8 cellular contexts compared by ENCODE assay signal in the genomic region with DNA sequence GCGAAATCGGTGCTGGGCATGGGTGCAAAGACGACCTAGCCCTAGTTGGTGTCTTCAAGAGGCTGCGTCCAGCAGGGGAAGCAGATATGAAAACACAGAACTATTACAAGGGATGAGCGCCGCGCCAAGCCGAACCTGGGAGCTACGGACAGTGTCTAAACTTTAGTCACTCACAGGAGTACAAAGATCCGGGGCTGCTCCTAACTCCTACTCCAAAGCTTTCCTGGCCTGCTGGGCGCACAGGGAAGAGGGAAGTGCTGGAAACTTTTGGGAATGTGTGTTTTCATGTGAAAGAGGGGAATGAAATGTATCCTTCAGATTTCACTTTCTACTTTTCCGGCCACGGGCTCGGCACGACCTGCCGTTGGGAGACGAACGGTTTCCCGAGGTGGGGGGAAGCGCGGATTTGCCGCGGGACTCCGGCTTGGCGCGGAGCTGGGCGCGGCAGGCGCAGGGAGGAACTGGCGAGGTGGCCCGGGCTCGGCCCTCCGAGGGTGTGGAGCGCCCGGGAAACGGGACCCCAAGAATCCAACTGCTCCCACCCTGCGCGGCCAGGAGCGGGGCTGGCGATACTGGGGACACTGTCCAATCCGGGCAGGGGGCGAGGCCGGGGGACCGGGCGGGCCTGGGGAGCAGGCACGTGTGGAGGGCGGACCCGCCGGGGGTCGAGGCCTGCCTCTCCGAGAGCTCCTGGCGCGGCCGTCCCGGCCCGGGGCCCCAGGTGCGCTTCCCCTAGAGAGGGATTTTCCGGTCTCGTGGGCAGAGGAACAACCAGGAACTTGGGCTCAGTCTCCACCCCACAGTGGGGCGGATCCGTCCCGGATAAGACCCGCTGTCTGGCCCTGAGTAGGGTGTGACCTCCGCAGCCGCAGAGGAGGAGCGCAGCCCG. TPM values are rescaled to one million over a fixed set of nuclear protein-coding genes. Genes with fewer than 3 reads are reported as not detected.
A peak's percentile ranks its signal among the peaks of the same experiment; 100 is the strongest.
DNase-seq lines count a peak whose midpoint lies in the region; ATAC-seq, FAIRE-seq and TF ChIP-seq lines count a peak whose summit lies in the region.

TSS of gene ANXA4 (plus strand) at position 854 of the 889 bp plus-strand sequence. CDS start 39,432 bp downstream, outside the sequence.

- ATAC-seq in A549 (peak; percentile 88 to 94), GM18508 (IDR thresholded peaks at IDR 0.05; ENCODE audit: insufficient read depth, unreplicated experiment) (peak; percentile 61), HG02973 (IDR thresholded peaks at IDR 0.05; ENCODE audit: unreplicated experiment) (peak; percentile 78), lung (ENCODE audit: insufficient read depth, low FRiP score) (peak; percentile 94)

- WGBS in A549 (ENCODE audit: missing lambda C conversion rate) = under 1% methylated on average over 37 of the region's 67 CpGs
- 0 to 1% methylated on average over 50 to 67 of the region's 67 CpGs for WGBS in lung, 2 donors

- H3K4me3 ChIP-seq in A549 (peak within 1 kb of the TSS; percentile 76), lung (peak within 1 kb of the TSS; percentile 98)

- H3K27ac ChIP-seq in A549 (peak within 1 kb of the TSS; percentile 90 to 99), lung (ENCODE audit: low read depth in 1 of 2, low read length in 1 of 2) (peak within 1 kb of the TSS; percentile 71 to 98)

- no peaks in the 10 kb centered on the region for H3K27me3 ChIP-seq in lung (ENCODE audit: control insufficient read depth, insufficient read depth)

- no peak for FAIRE-seq in A549 (lab: Jason Lieb, UNC)

- TF ChIP-seq POLR2A in A549 (IDR thresholded peaks at IDR 0.05; ENCODE audit: low read length) = peak; percentile 89

- H3K4me2 ChIP-seq in A549 = peak within 1 kb of the TSS; percentile 84

- H3K4me1 ChIP-seq in A549 = peaks cover 55% of the 10 kb centered on the region
- peaks cover 0 to 7% of the 10 kb centered on the region in 2 donors for H3K4me1 ChIP-seq in lung (ENCODE audit: control insufficient read depth in 2 of 2, insufficient read depth in 2 of 2, low read length in 2 of 2)

- H3K36me3 ChIP-seq in lung (ENCODE audit: control insufficient read depth in 2 of 2, insufficient read depth in 2 of 2, low read length in 2 of 2) = no peaks in the 10 kb centered on the region

- CTCF ChIA-PET in A549 (lab: Yijun Ruan, JAX) = interaction anchor here (0.8 to 15.5 kb wide), 20 partner anchors 9 to 329 kb away, joined by 3 to 140 read pairs (median 4); partner anchors contain the start of genes GMCL1 and SNRNP27

- H3K9me3 ChIP-seq in A549 (0 out of 3 replicates have a peak, but pooled peaks cover 4% of the 10 kb centered on the region), lung (ENCODE audit: control insufficient read depth in 2 of 2, insufficient read depth in 1 of 2, low read length in 1 of 2) (no peaks in the 10 kb centered on the region)

- TF ChIP-seq CTCF in A549 (IDR thresholded peaks at IDR 0.05) = no peak
- no peak for TF ChIP-seq CTCF in lung (IDR thresholded peaks at IDR 0.05; ENCODE audit: control extremely low read depth, extremely low read depth)

- peak in 1 of 2 experiments; percentile 17; a peak in 1 of 5 replicates for TF ChIP-seq EP300 in A549 (IDR thresholded peaks at IDR 0.05)

- peak; percentile 13; a peak in 4 of 5 replicates for TF ChIP-seq RAD21 in A549 (conservative IDR thresholded peaks at IDR 0.05 in 1 of 2, IDR thresholded peaks at IDR 0.05 in 1 of 2)

- peak; percentile 91 to 93 for DNase-seq in A549 (ENCODE audit: low read depth in 1 of 2, low spot score in 1 of 2)
- peak; percentile 31 for DNase-seq in NCI-H345 (lab: John Stamatoyannopoulos, UW)
- DNase-seq in activated CD4-positive, alpha-beta T cell treated with anti-CD3 and anti-CD28 coated beads, Interleukin-2, amount 50 U/mL, for 24 hours (ENCODE audit: low read depth in 1 of 2, low spot score in 1 of 2) = peak; percentile 50 to 60
- peak; percentile 80 for DNase-seq in ecto neural progenitor cell (ENCODE audit: low spot score)
- DNase-seq in lung (ENCODE audit: low spot score) = peak; percentile 90
- DNase-seq in stimulated activated CD8-positive, alpha-beta memory T cell treated with anti-CD3 and anti-CD28 coated beads, Interleukin-12 subunit alpha, Interleukin-12 subunit beta, amount 100 ng/mL, for 24 hours (ENCODE audit: extremely low read depth) = peak; percentile 35

- POLR2A ChIA-PET in A549 (lab: Yijun Ruan, JAX) = interaction anchor here (0.6 to 2.5 kb wide), 30 partner anchors 9 to 181 kb away, joined by 3 to 34 read pairs (median 6); partner anchors contain the start of genes AAK1, GMCL1, MXD1 and SNRNP27

TF ChIP-seq in A549, 52 proteins besides CTCF, POLR2A, EP300 and RAD21 (continues in another document):
- TF ChIP-seq, protein P1, sequence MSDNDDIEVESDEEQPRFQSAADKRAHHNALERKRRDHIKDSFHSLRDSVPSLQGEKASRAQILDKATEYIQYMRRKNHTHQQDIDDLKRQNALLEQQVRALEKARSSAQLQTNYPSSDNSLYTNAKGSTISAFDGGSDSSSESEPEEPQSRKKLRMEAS (IDR thresholded peaks at IDR 0.05) = peak; percentile 93
- TF ChIP-seq NPAS2 (CRISPR knock-in tag; IDR thresholded peaks at IDR 0.05; ENCODE audit: borderline replicate concordance) = 0 out of 2 replicates have a peak, but pooled peaks have one; percentile 29
- TF ChIP-seq ESRRA (IDR thresholded peaks at IDR 0.05; ENCODE audit: borderline replicate concordance, low read length) = no peak
- TF ChIP-seq ZC3H11A (IDR thresholded peaks at IDR 0.05) = no peak
- peak; percentile 91 to 98 for TF ChIP-seq JUN (IDR thresholded peaks at IDR 0.05)
- TF ChIP-seq HMGXB4 (CRISPR knock-in tag; IDR thresholded peaks at IDR 0.05; ENCODE audit: borderline replicate concordance) = peak; percentile 40; the same call in 1 of the 2 replicates
- TF ChIP-seq CEBPB (IDR thresholded peaks at IDR 0.05) = no peak; a peak in 2 of 4 replicates
- no peak for TF ChIP-seq CHD4 (IDR thresholded peaks at IDR 0.05; ENCODE audit: borderline replicate concordance)
- TF ChIP-seq HDAC2 (IDR thresholded peaks at IDR 0.05) = peak; percentile 77
- TF ChIP-seq BCL3 (IDR thresholded peaks at IDR 0.05) = peak; percentile 96
- no peak for TF ChIP-seq NR3C1 (IDR thresholded peaks at IDR 0.05)
- peak; percentile 41; the same call in 1 of the 2 replicates for TF ChIP-seq GATA3 (IDR thresholded peaks at IDR 0.05; ENCODE audit: borderline replicate concordance)
- TF ChIP-seq RARB (CRISPR knock-in tag; IDR thresholded peaks at IDR 0.05) = 0 out of 2 replicates have a peak, but pooled peaks have one; percentile 22
- peak; percentile 55 for TF ChIP-seq PHF8 (IDR thresholded peaks at IDR 0.05; ENCODE audit: borderline replicate concordance, low read depth)
- peak; percentile 33 for TF ChIP-seq SMC3 (IDR thresholded peaks at IDR 0.05)
- peak; percentile 65 for TF ChIP-seq USF2 (IDR thresholded peaks at IDR 0.05)
- TF ChIP-seq RNF2 (IDR thresholded peaks at IDR 0.05; ENCODE audit: borderline replicate concordance, low read depth) = peak; percentile 42; the same call in 1 of the 2 replicates
- TF ChIP-seq HOXB5 (CRISPR knock-in tag; IDR thresholded peaks at IDR 0.05) = 0 out of 2 replicates have a peak, but pooled peaks have one; percentile 10
- TF ChIP-seq, protein P2, sequence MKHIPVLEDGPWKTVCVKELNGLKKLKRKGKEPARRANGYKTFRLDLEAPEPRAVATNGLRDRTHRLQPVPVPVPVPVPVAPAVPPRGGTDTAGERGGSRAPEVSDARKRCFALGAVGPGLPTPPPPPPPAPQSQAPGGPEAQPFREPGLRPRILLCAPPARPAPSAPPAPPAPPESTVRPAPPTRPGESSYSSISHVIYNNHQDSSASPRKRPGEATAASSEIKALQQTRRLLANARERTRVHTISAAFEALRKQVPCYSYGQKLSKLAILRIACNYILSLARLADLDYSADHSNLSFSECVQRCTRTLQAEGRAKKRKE (CRISPR knock-in tag; IDR thresholded peaks at IDR 0.05; ENCODE audit: low read depth) = peak; percentile 52; the same call in 1 of the 2 replicates

RNA-seq across cellular contexts. Expression of gene ANXA4, which starts in this region (rescaled TPM):
- 341 and 360 TPM in 2 replicates for polyA plus RNA-seq in A549 (2011; rRNA removed)
- polyA plus RNA-seq in A549 (2012; cell fraction: cytosol; rRNA removed) = 322 and 418 TPM in 2 replicates
- polyA plus RNA-seq in A549 (2012; cell fraction: nucleus; rRNA removed) = 154 and 191 TPM in 2 replicates
- polyA plus RNA-seq in A549 (2017; fragmentation: RNase III; extraction: RNeasy Plus Mini Kit Qiagen cat#74134 plus additional on column Dnase treatment) = 514 to 554 TPM (median 521 TPM) in 3 replicates
- 342 and 464 TPM in 2 replicates for polyA minus RNA-seq in A549 (2011; rRNA and poly(A)+ RNA removed)
- 100 to 1,000 TPM in 1 of 2 donors, 10 to 100 TPM in 1; 88.3 to 170 TPM for total RNA-seq in lung
- 10 to 100 TPM; 75.0 to 98.9 TPM for polyA plus RNA-seq in lung

Comparison
In these comparisons a context has a peak if more than half of its experiments do, and no peak if none do; other contexts are left out.
1. Peak in every context shown above with its lines: DNase-seq, ATAC-seq, H3K4me3 ChIP-seq and H3K27ac ChIP-seq.
2. DNase-seq: peak in every context shown above with its lines; median percentile 92 in A549; 90 in lung; 80 in ecto neural progenitor cell; 55 in activated CD4-positive, alpha-beta T cell treated with anti-CD3 and anti-CD28 coated beads, Interleukin-2, amount 50 U/mL, for 24 hours; 35 in stimulated activated CD8-positive, alpha-beta memory T cell treated with anti-CD3 and anti-CD28 coated beads, Interleukin-12 subunit alpha, Interleukin-12 subunit beta, amount 100 ng/mL, for 24 hours; 31 in NCI-H345.